In the genomic region with DNA sequence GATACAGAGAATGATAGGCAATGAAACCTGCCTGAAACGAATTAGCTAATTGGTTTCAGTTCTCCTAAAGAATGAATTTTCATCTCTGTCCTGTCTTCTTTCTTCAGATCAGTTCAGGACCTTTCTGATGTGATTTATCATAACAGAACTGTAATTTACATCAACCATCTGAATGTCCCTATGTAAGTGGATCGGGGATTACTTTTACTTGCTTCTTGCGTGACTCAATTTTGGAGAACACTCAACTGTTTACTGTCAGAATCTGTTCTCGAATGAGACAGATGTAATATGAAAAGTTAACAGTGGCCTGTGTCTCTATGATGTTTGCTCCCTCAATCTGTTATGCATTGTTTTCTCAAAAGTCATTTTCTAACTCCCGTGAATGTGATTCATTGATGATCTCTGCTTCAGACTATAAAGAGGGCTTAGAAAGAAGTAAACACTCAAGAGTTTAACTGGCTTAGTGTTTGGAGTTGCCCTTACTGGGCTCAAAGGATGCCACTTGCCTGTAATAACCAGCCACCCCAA, we compare ENCODE assay signal across 15 cellular contexts.
DNase-seq lines count a peak whose midpoint lies in the region; ATAC-seq and TF ChIP-seq lines count a peak whose summit lies in the region.
"Had no signal": no experiment of that assay in that cellular context is flagged by ENCODE, and none has a peak within 500 bp of the region (broad histone marks: within the 10 kb centered on the region; RNA-seq: fewer than 3 reads in every experiment).

No MANE protein-coding gene starts in this region.

- no peaks in the 10 kb centered on the region for H4K20me1 ChIP-seq in DOHH2 (ENCODE audit: control insufficient read depth, insufficient read depth, low read depth, low read length)

- intact Hi-C loops in stomach (cut with DNase I; ENCODE audit: low total_unique reads): no loop called here

- no peaks in the 10 kb centered on the region for H3K4me1 ChIP-seq in DOHH2 (ENCODE audit: control insufficient read depth, low read length)
- H3K4me1 ChIP-seq in foreskin keratinocyte: no peaks in the 10 kb centered on the region
- peaks cover 0 to 10% (median 0%) of the 10 kb centered on the region in 4 donors for H3K4me1 ChIP-seq in stomach

- 0 out of 2 replicates have a peak overlapping the region, but pooled peaks have one; percentile 1 for H3K27ac ChIP-seq in DOHH2 (ENCODE audit: low read depth, low read length)
- H3K27ac ChIP-seq in foreskin keratinocyte: no peak overlapping the region
- no peak overlapping the region for H3K27ac ChIP-seq in stomach
- H3K27ac ChIP-seq: SK-N-MC, transverse colon, WERI-Rb-1 had no signal

- no peak overlapping the region for H3K4me2 ChIP-seq in DOHH2 (ENCODE audit: low read length)

- no peaks in the 10 kb centered on the region for H3K9me2 ChIP-seq in DOHH2 (replicated peaks; ENCODE audit: control insufficient read depth, low read length)

- H3K4me3 ChIP-seq in DOHH2 (ENCODE audit: low read length) (no peak overlapping the region), stomach (no peak overlapping the region)
- H3K4me3 ChIP-seq: SK-N-MC, transverse colon had no signal

- TF ChIP-seq POLR2A in stomach (IDR thresholded peaks at IDR 0.05): no peak

- TF ChIP-seq CTCF in DOHH2 (IDR thresholded peaks at IDR 0.05; ENCODE audit: low read depth, low read length, poor library complexity, severe bottlenecking): no peak
- TF ChIP-seq CTCF in foreskin keratinocyte (conservative IDR thresholded peaks at IDR 0.05): no peak
- no peak for TF ChIP-seq CTCF in stomach (IDR thresholded peaks at IDR 0.05)

- TF ChIP-seq EP300 in stomach (IDR thresholded peaks at IDR 0.05): no peak

- DNase-seq in foreskin keratinocyte (no peak), stomach (no peak), NCI-H1105 (lab: John Stamatoyannopoulos, UW) (no peak), DMS79 treated with DMSO at 0.1 percent for 48 hours (lab: John Stamatoyannopoulos, UW) (no peak)
- DNase-seq: DND-41, NCI-H1092 treated with DMSO at 0.1 percent for 48 hours, NCI-H446, posterior cingulate gyrus, transverse colon, WERI-Rb-1 had no signal

- no peaks in the 10 kb centered on the region for H3K36me3 ChIP-seq in DOHH2 (ENCODE audit: control insufficient read depth, low read length)
- no peaks in the 10 kb centered on the region for H3K36me3 ChIP-seq in stomach
- H3K36me3 ChIP-seq: transverse colon, WERI-Rb-1 had no signal

- H3K9me3 ChIP-seq in DOHH2 (ENCODE audit: control insufficient read depth, insufficient read depth, low read length) (no peaks in the 10 kb centered on the region; the same call in 1 of the 2 replicates), stomach (no peaks in the 10 kb centered on the region)
- H3K9me3 ChIP-seq: transverse colon had no signal

- H3K27me3 ChIP-seq in DOHH2 (ENCODE audit: control insufficient read depth, low read length): no peaks in the 10 kb centered on the region
- H3K27me3 ChIP-seq in foreskin keratinocyte: peaks cover 6% of the 10 kb centered on the region
- no peaks in the 10 kb centered on the region for H3K27me3 ChIP-seq in stomach
- H3K27me3 ChIP-seq: transverse colon had no signal

- ATAC-seq in GM18508 (IDR thresholded peaks at IDR 0.05; ENCODE audit: insufficient read depth, unreplicated experiment): peak; percentile 62
- peak; percentile 62 for ATAC-seq in HG02973 (IDR thresholded peaks at IDR 0.05; ENCODE audit: unreplicated experiment)
- peak; percentile 37 for ATAC-seq in foreskin keratinocyte
- ATAC-seq in HG02571 (IDR thresholded peaks at IDR 0.05; ENCODE audit: unreplicated experiment): no peak

- WGBS in stomach, 5 donors: 39 to 60% (median 47%) methylated on average over 5 of the region's 5 CpGs

- no peaks in the 10 kb centered on the region for H3F3A ChIP-seq in DOHH2 (ENCODE audit: control insufficient read depth, insufficient read depth)

- H3K79me2 ChIP-seq in DOHH2 (ENCODE audit: control insufficient read depth, low read length): no peaks in the 10 kb centered on the region
